ENCODE assay signal across 27 cellular contexts in genomic region chr3:24048843-24049242, GRCh38.
DNase-seq lines count a peak whose midpoint lies in the region; ATAC-seq, FAIRE-seq and TF ChIP-seq lines count a peak whose summit lies in the region.
"Had no signal": no experiment of that assay in that cellular context is flagged by ENCODE, and none has a peak within 500 bp of the region (broad histone marks: within the 10 kb centered on the region; RNA-seq: fewer than 3 reads in every experiment).

No MANE protein-coding gene starts in this region.

- FAIRE-seq in H54 (lab: Jason Lieb, UNC) = no peak
- FAIRE-seq: A549, GM12878 had no signal

- intact Hi-C loops in left cardiac atrium (cut with DNase I) = no loop called here
- intact Hi-C loops in CD4-positive, alpha-beta memory T cell (cut with micrococcal nuclease) = no loop called here

- no peaks in the 10 kb centered on the region for H3K36me3 ChIP-seq in right atrium auricular region
- no peaks in the 10 kb centered on the region for H3K36me3 ChIP-seq in mesenchymal stem cell (ENCODE audit: control insufficient read depth in 1 of 2, insufficient read depth in 2 of 2, low read depth in 1 of 2, low read length in 2 of 2)
- no peaks in the 10 kb centered on the region for H3K36me3 ChIP-seq in CD4-positive, alpha-beta memory T cell (ENCODE audit: insufficient read depth, low read length)
- H3K36me3 ChIP-seq: heart right ventricle, ovary, upper lobe of right lung had no signal

- H3K27me3 ChIP-seq in right atrium auricular region (no peaks in the 10 kb centered on the region), mesenchymal stem cell (ENCODE audit: control insufficient read depth in 1 of 2, insufficient read depth in 1 of 2, low read length in 2 of 2) (no peaks in the 10 kb centered on the region)
- no peaks in the 10 kb centered on the region for H3K27me3 ChIP-seq in CD4-positive, alpha-beta memory T cell (ENCODE audit: insufficient read depth, low read length)
- H3K27me3 ChIP-seq: heart right ventricle, ovary, upper lobe of right lung had no signal

- H2BK120ac ChIP-seq in mesenchymal stem cell (ENCODE audit: low read depth, low read length) = peak overlapping the region; percentile 83

- H3K27ac Mint-ChIP-seq in CD4-positive, alpha-beta memory T cell = no peak overlapping the region
- H3K27ac Mint-ChIP-seq: CD14-positive monocyte; naive B cell; stimulated activated naive CD8-positive, alpha-beta T cell treated with anti-CD3 and anti-CD28 coated beads, Interleukin-15, amount 100 ng/mL, for 72 hours had no signal

- H3K79me1 ChIP-seq in mesenchymal stem cell (replicated peaks; ENCODE audit: low read length, poor library complexity, severe bottlenecking) = no peaks in the 10 kb centered on the region

- POLR2A ChIA-PET in CD4-positive, alpha-beta memory T cell (lab: Charles Lee; ENCODE audit: partially characterized antibody) = no interaction called here

- peak overlapping the region in 1 of 2 experiments; percentile 33 for H3K4ac ChIP-seq in mesenchymal stem cell (ENCODE audit: low read depth in 1 of 2, low read length in 2 of 2)

- H3K14ac ChIP-seq in mesenchymal stem cell (ENCODE audit: low read length in 2 of 2) = no peak overlapping the region

- H2BK12ac ChIP-seq in mesenchymal stem cell (ENCODE audit: low read length in 2 of 2) = peak overlapping the region; percentile 7 to 75

- H3K9me3 ChIP-seq in right atrium auricular region = no peaks in the 10 kb centered on the region
- H3K9me3 ChIP-seq in mesenchymal stem cell (ENCODE audit: control insufficient read depth, low read length) = peaks cover 5% of the 10 kb centered on the region
- H3K9me3 ChIP-seq in CD4-positive, alpha-beta memory T cell (ENCODE audit: control insufficient read depth in 1 of 2, low read length in 2 of 2) = no peaks in the 10 kb centered on the region
- H3K9me3 ChIP-seq: A549, heart right ventricle, ovary, SK-N-SH, upper lobe of right lung had no signal

- no peak overlapping the region for H4K91ac ChIP-seq in mesenchymal stem cell (ENCODE audit: low read length)

- H2AK5ac ChIP-seq in mesenchymal stem cell (ENCODE audit: low read length, severe bottlenecking) = peak overlapping the region; percentile 63

- H3K4me1 Mint-ChIP-seq in CD4-positive, alpha-beta memory T cell = no peaks in the 10 kb centered on the region

- TF ChIP-seq POLR2A in H54 (IDR thresholded peaks at IDR 0.05; ENCODE audit: low read depth, low read length) = no peak

- H4K8ac ChIP-seq in mesenchymal stem cell (ENCODE audit: low read length) = no peak overlapping the region

- TF ChIP-seq CTCF in right atrium auricular region (IDR thresholded peaks at IDR 0.05) = no peak

- peak overlapping the region; percentile 1 to 45 for H3K18ac ChIP-seq in mesenchymal stem cell (ENCODE audit: low read depth in 1 of 2, low read length in 2 of 2)

- H3K4me1 ChIP-seq in right atrium auricular region = no peaks in the 10 kb centered on the region
- peaks cover 7% of the 10 kb centered on the region for H3K4me1 ChIP-seq in mesenchymal stem cell (ENCODE audit: control insufficient read depth, insufficient read depth, low read depth, low read length)
- H3K4me1 ChIP-seq in CD4-positive, alpha-beta memory T cell (ENCODE audit: insufficient read depth, low read length) = no peaks in the 10 kb centered on the region
- H3K4me1 ChIP-seq: upper lobe of right lung had no signal

- H3K9me3 Mint-ChIP-seq in CD4-positive, alpha-beta memory T cell = peaks cover 0 to 3% (median 0%) of the 10 kb centered on the region in 8 donors
- H3K9me3 Mint-ChIP-seq: stimulated activated naive CD8-positive, alpha-beta T cell treated with anti-CD3 and anti-CD28 coated beads, Interleukin-15, amount 100 ng/mL, for 72 hours had no signal

- H3K23ac ChIP-seq in mesenchymal stem cell (ENCODE audit: low read length in 2 of 2) = no peak overlapping the region

- H3K9ac ChIP-seq in mesenchymal stem cell (ENCODE audit: low read length) = no peak overlapping the region
- H3K9ac ChIP-seq: SK-N-SH had no signal

- peak; percentile 48 to 59 for ATAC-seq in left cardiac atrium
- ATAC-seq: Panc1 had no signal

- H3K4me2 ChIP-seq in mesenchymal stem cell (ENCODE audit: low read length, poor library complexity, severe bottlenecking) = no peak overlapping the region

- H3K36me3 Mint-ChIP-seq in CD4-positive, alpha-beta memory T cell = no peaks in the 10 kb centered on the region
- H3K36me3 Mint-ChIP-seq: CD14-positive monocyte had no signal

- 100% methylated on average over 1 of the region's 1 CpG for WGBS in mesenchymal stem cell

- no peak overlapping the region for H2BK15ac ChIP-seq in mesenchymal stem cell (ENCODE audit: low read depth, poor library complexity, severe bottlenecking)

- H3K27ac ChIP-seq in right atrium auricular region (no peak overlapping the region), epithelial cell of prostate (peak overlapping the region; percentile 48), mesenchymal stem cell (ENCODE audit: low read length, poor library complexity, severe bottlenecking) (peak overlapping the region; percentile 24)
- H3K27ac ChIP-seq in CD4-positive, alpha-beta memory T cell (ENCODE audit: low read depth, low read length) = no peak overlapping the region
- H3K27ac ChIP-seq: upper lobe of right lung had no signal

- H3K27me3 Mint-ChIP-seq in CD4-positive, alpha-beta memory T cell = peaks cover 0 to 3% of the 10 kb centered on the region in 2 donors

- CTCF ChIA-PET in CD4-positive, alpha-beta memory T cell (lab: Charles Lee; ENCODE audit: partially characterized antibody) = no interaction called here

- no peak overlapping the region for H2BK5ac ChIP-seq in mesenchymal stem cell (ENCODE audit: low read depth, low read length, poor library complexity, severe bottlenecking)

- H3K4me3 ChIP-seq in right atrium auricular region (no peak overlapping the region), mesenchymal stem cell (ENCODE audit: insufficient read depth in 1 of 2, low read depth in 1 of 2, low read length in 2 of 2) (no peak overlapping the region)
- no peak overlapping the region for H3K4me3 ChIP-seq in CD4-positive, alpha-beta memory T cell (ENCODE audit: low read length in 2 of 2)
- H3K4me3 ChIP-seq: A549, GM12878, heart right ventricle, ovary, upper lobe of right lung had no signal

- no peak overlapping the region for H3K4me3 Mint-ChIP-seq in CD4-positive, alpha-beta memory T cell
- H3K4me3 Mint-ChIP-seq: CD14-positive monocyte; naive B cell; stimulated activated naive CD8-positive, alpha-beta T cell treated with anti-CD3 and anti-CD28 coated beads, Interleukin-15, amount 100 ng/mL, for 72 hours had no signal

- no peak for DNase-seq in left cardiac atrium
- DNase-seq in right atrium auricular region (ENCODE audit: low spot score) = no peak
- no peak for DNase-seq in epithelial cell of prostate (ENCODE audit: low read depth, low spot score)
- peak; percentile 10 for DNase-seq in mesenchymal stem cell
- no peak for DNase-seq in CD4-positive, alpha-beta memory T cell
- no peak for DNase-seq in activated CD8-positive, alpha-beta memory T cell treated with anti-CD3 and anti-CD28 coated beads, Interleukin-2, amount 50 U/mL, for 4 hours
- DNase-seq in H54 (ENCODE audit: insufficient read length, low spot score) = no peak
- no peak for DNase-seq in DMS114 treated with DMSO at 0.1 percent for 48 hours (lab: John Stamatoyannopoulos, UW; ENCODE audit: unreplicated experiment)
- DNase-seq: activated naive CD4-positive, alpha-beta T cell treated with anti-CD3 and anti-CD28 coated beads, Interleukin-2, amount 50 U/mL, for 16 hours; dermis blood vessel endothelial cell; DMS 273 treated with DMSO at 0.1 percent for 48 hours; GDM1; H7; heart right ventricle; naive B cell; NCI-H1436 treated with DMSO at 0.1 percent for 48 hours; NCI-H2171 treated with DMSO at 0.1 percent for 48 hours; NCI-H748 treated with DMSO at 0.1 percent for 48 hours; SK-N-SH; T1000; upper lobe of right lung had no signal

- H2AFZ ChIP-seq in mesenchymal stem cell (ENCODE audit: low read depth, low read length) = no peak overlapping the region

Comparison
In these comparisons a context has a peak if more than half of its experiments do, and no peak if none do; other contexts are left out.
1. H3K27ac ChIP-seq: peak in epithelial cell of prostate (single experiment) and mesenchymal stem cell (single experiment); none in right atrium auricular region (0 of 2) and CD4-positive, alpha-beta memory T cell (single experiment).